ENCODE assay signal across 17 cellular contexts in genomic region chr16:23572394-23572793, GRCh38. TPM values are rescaled to one million over a fixed set of nuclear protein-coding genes. Genes with fewer than 3 reads are reported as not detected.
A peak's percentile ranks its signal among the peaks of the same experiment; 100 is the strongest.
DNase-seq lines count a peak whose midpoint lies in the region; ATAC-seq, FAIRE-seq and TF ChIP-seq lines count a peak whose summit lies in the region.
"Had no signal": no experiment of that assay in that cellular context is flagged by ENCODE, and none has a peak within 500 bp of the region (broad histone marks: within the 10 kb centered on the region; RNA-seq: fewer than 3 reads in every experiment).

No MANE protein-coding gene starts in this region.

- intact Hi-C loops in HepG2 (cut with micrococcal nuclease; ENCODE audit: unreplicated experiment) (no loop called here), right lobe of liver (cut with DNase I) (no loop called here), gastrocnemius medialis (cut with DNase I; ENCODE audit: low total_unique reads) (no loop called here)

- no peak overlapping the region for H3K9ac ChIP-seq in HepG2 (ENCODE audit: insufficient read depth, low read depth, low read length)
- H3K9ac ChIP-seq: BLaER1 treated with 17β-estradiol and CSF1 and Interleukin-3, amounts not matched to agents 10 nM and 100 nM had no signal

- H3K36me3 ChIP-seq in HepG2 (replicated peaks in 1 of 2; ENCODE audit: control insufficient read depth in 1 of 2, insufficient read depth in 2 of 2, low read length in 2 of 2) = peaks cover 48 to 81% of the 10 kb centered on the region in 2 experiments
- H3K36me3 ChIP-seq in right lobe of liver = peaks cover 0 to 54% (median 16%) of the 10 kb centered on the region in 4 donors
- peaks cover 0 to 87% of the 10 kb centered on the region in 2 donors for H3K36me3 ChIP-seq in gastrocnemius medialis

- no peaks in the 10 kb centered on the region for H3K4me1 ChIP-seq in HepG2 (ENCODE audit: insufficient read depth, low read length)
- no peaks in the 10 kb centered on the region for H3K4me1 ChIP-seq in right lobe of liver
- peaks cover 14 to 19% of the 10 kb centered on the region in 2 donors for H3K4me1 ChIP-seq in gastrocnemius medialis

- DNase-seq in HepG2 (ENCODE audit: low spot score) (no peak), right lobe of liver (no peak), glutamatergic neuron (no peak), gastrocnemius medialis (peak; percentile 23 to 88), KG1 (lab: John Stamatoyannopoulos, UW) (no peak)
- DNase-seq: 8988T; Calu3; CD8-positive, alpha-beta T cell; DMS79 treated with DMSO at 0.1 percent for 48 hours; GF-D8; GOT3; H7; HFFc6 had no signal

- no peak overlapping the region for H2AFZ ChIP-seq in HepG2 (ENCODE audit: low read length)

- H3K79me2 ChIP-seq in HepG2 (ENCODE audit: insufficient read depth, low read length) = no peaks in the 10 kb centered on the region

- H4K20me1 ChIP-seq in HepG2 (ENCODE audit: insufficient read depth, low read length) = peaks cover 5% of the 10 kb centered on the region; the same call in 1 of the 2 replicates

- CTCF ChIA-PET in HepG2 (lab: Yijun Ruan, JAX; ENCODE audit: low intra/inter-chr PET ratio, low total read pairs) = no interaction called here

- peak overlapping the region; percentile 49 for H3K4me3 Mint-ChIP-seq in glutamatergic neuron (ENCODE audit: unreplicated experiment)
- H3K4me3 Mint-ChIP-seq: CD8-positive, alpha-beta T cell; HFFc6 had no signal

- H3K4me3 ChIP-seq in HepG2 (replicated peaks in 1 of 3; ENCODE audit: insufficient read depth in 1 of 3, low read depth in 2 of 3, low read length in 3 of 3) (no peak overlapping the region), right lobe of liver (no peak overlapping the region), gastrocnemius medialis (no peak overlapping the region)
- H3K4me3 ChIP-seq: BLaER1 treated with 17β-estradiol and CSF1 and Interleukin-3, amounts not matched to agents 10 nM and 100 nM had no signal

- H3K27me3 Mint-ChIP-seq in glutamatergic neuron (ENCODE audit: unreplicated experiment) = no peaks in the 10 kb centered on the region

- TF ChIP-seq POLR2A in HepG2 (IDR thresholded peaks at IDR 0.05; ENCODE audit: insufficient read depth in 1 of 2, low read depth in 2 of 2, low read length in 2 of 2) (no peak), right lobe of liver (IDR thresholded peaks at IDR 0.05) (no peak), gastrocnemius medialis (IDR thresholded peaks at IDR 0.05) (no peak)

- in situ Hi-C loops in HepG2 (cut with HindIII; ENCODE audit: extremely low pct_ligation_motif_present, low pct_unique_long_range_greater_than_20kb) = no loop called here
- in situ Hi-C loops in gastrocnemius medialis (cut with MboI; ENCODE audit: low sequenced_read_pairs in 4 of 4) = no loop called here

- no TSS peak for BruUV-seq in HepG2 (replicated peaks; lab: Mats Ljungman, UMichigan)

- whole genome bisulfite sequencing in HepG2 (ENCODE audit: low lambda C conversion rate) = 96% methylated on average over 9 of the region's 9 CpGs
- WGBS in right lobe of liver (ENCODE audit: insufficient coverage, low coverage, low lambda C conversion rate, missing lambda C conversion rate) = 96% methylated on average over 7 of the region's 9 CpGs

- POLR2A ChIA-PET in HepG2 (lab: Yijun Ruan, JAX) = interaction anchor here (1.5 to 2.1 kb wide), 2 partner anchors 15 to 18 kb away, joined by 4 to 8 read pairs; partner anchors contain the start of genes EARS2 and UBFD1

- no peaks in the 10 kb centered on the region for H3K4me1 Mint-ChIP-seq in glutamatergic neuron (ENCODE audit: low read depth, unreplicated experiment)

- H3K4me2 ChIP-seq in HepG2 (ENCODE audit: low read depth, low read length) = no peak overlapping the region

- no peak for TF ChIP-seq EP300 in HepG2 (IDR thresholded peaks at IDR 0.05; ENCODE audit: low read depth in 2 of 2, low read length in 2 of 2)
- no peak for TF ChIP-seq EP300 in HepG2 (CRISPR knock-in tag; IDR thresholded peaks at IDR 0.05; ENCODE audit: borderline replicate concordance)

- H3K9me3 Mint-ChIP-seq in glutamatergic neuron (ENCODE audit: unreplicated experiment) = no peaks in the 10 kb centered on the region
- H3K9me3 Mint-ChIP-seq: CD8-positive, alpha-beta T cell; HFFc6 had no signal

- no peak for TF ChIP-seq RAD21 in HepG2 (CRISPR knock-in tag; IDR thresholded peaks at IDR 0.05)

- ATAC-seq in HepG2 (no peak), right lobe of liver (no peak), gastrocnemius medialis (peak; percentile 61 to 90), GM18868 (IDR thresholded peaks at IDR 0.05; ENCODE audit: unreplicated experiment) (no peak), GM21515 (IDR thresholded peaks at IDR 0.05; ENCODE audit: unreplicated experiment) (no peak)
- ATAC-seq: CD8-positive, alpha-beta T cell; HCT116 had no signal

- H3K36me3 Mint-ChIP-seq in glutamatergic neuron (ENCODE audit: unreplicated experiment) = no peaks in the 10 kb centered on the region

- H3K27ac ChIP-seq in HepG2 (ENCODE audit: extremely low read length, insufficient read depth, low read length) = no peak overlapping the region
- no peak overlapping the region for H3K27ac ChIP-seq in right lobe of liver
- peak overlapping the region; percentile 59 to 74 (median 63) for H3K27ac ChIP-seq in gastrocnemius medialis
- H3K27ac ChIP-seq: BLaER1 treated with 17β-estradiol and CSF1 and Interleukin-3, amounts not matched to agents 10 nM and 100 nM had no signal

- no peaks in the 10 kb centered on the region for H3K9me3 ChIP-seq in HepG2 (ENCODE audit: low read length)
- no peaks in the 10 kb centered on the region for H3K9me3 ChIP-seq in right lobe of liver
- no peaks in the 10 kb centered on the region for H3K9me3 ChIP-seq in gastrocnemius medialis
- H3K9me3 ChIP-seq: BLaER1 treated with 17β-estradiol and CSF1 and Interleukin-3, amounts not matched to agents 10 nM and 100 nM had no signal

- H3K27me3 ChIP-seq in HepG2 (ENCODE audit: control insufficient read depth in 1 of 2, insufficient read depth in 2 of 2, low read length in 2 of 2) (no peaks in the 10 kb centered on the region), right lobe of liver (no peaks in the 10 kb centered on the region), gastrocnemius medialis (no peaks in the 10 kb centered on the region)
- H3K27me3 ChIP-seq: BLaER1 treated with 17β-estradiol and CSF1 and Interleukin-3, amounts not matched to agents 10 nM and 100 nM had no signal

- FAIRE-seq in HepG2 (lab: Jason Lieb, UNC) = no peak

- TF ChIP-seq CTCF in HepG2 (CRISPR knock-in tag; IDR thresholded peaks at IDR 0.05) (no peak), right lobe of liver (IDR thresholded peaks at IDR 0.05) (no peak), glutamatergic neuron (IDR thresholded peaks at IDR 0.05; ENCODE audit: partially characterized antibody, unreplicated experiment) (no peak), gastrocnemius medialis (IDR thresholded peaks at IDR 0.05 in 4 of 5, conservative IDR thresholded peaks at IDR 0.05 in 1 of 5) (no peak)

- H3K27ac Mint-ChIP-seq in glutamatergic neuron (ENCODE audit: unreplicated experiment) = no peak overlapping the region
- H3K27ac Mint-ChIP-seq: CD8-positive, alpha-beta T cell; HFFc6 had no signal

RNA-seq across cellular contexts. Expression of gene UBFD1, which starts 14.9 kb away (rescaled TPM):
- total RNA-seq in HepG2 (2016; rRNA removed; fragmentation: Illumina TruSeq; extraction: Trizol) (111 and 142 TPM in 2 replicates), right lobe of liver (10 to 100 TPM; 27.6 to 50.5 (median 37.4) TPM), glutamatergic neuron (ENCODE audit: unreplicated experiment) (103 TPM), gastrocnemius medialis (100 to 1,000 TPM; 133 to 367 (median 317) TPM)
- total RNA-seq in HepG2 (2016; cell fraction: cytosol; rRNA removed; fragmentation: Illumina TruSeq; extraction: Trizol; ENCODE audit: low read depth) = 27.2 and 33.8 TPM in 2 replicates
- 112 and 143 TPM in 2 replicates for total RNA-seq in HepG2 (2016; cell fraction: insoluble cytoplasmic fraction; rRNA removed; fragmentation: Illumina TruSeq; extraction: Trizol)
- total RNA-seq in HepG2 (2016; cell fraction: membrane; rRNA removed; fragmentation: Illumina TruSeq; extraction: Trizol) = 46.0 and 47.2 TPM in 2 replicates
- 80.6 and 99.3 TPM in 2 replicates for total RNA-seq in HepG2 (2016; cell fraction: nucleus; rRNA removed; fragmentation: Illumina TruSeq; extraction: Trizol)
- polyA plus RNA-seq in HepG2 (2011; rRNA removed) = 97.6 and 100 TPM in 2 replicates
- polyA plus RNA-seq in HepG2 (2011; cell fraction: cytosol; rRNA removed) = 98.1 and 112 TPM in 2 replicates
- 129 and 137 TPM in 2 replicates for polyA plus RNA-seq in HepG2 (2011; cell fraction: nucleus; rRNA removed)
- 83.8 and 88.4 TPM in 2 replicates for polyA plus RNA-seq in HepG2 (2012)
- polyA plus RNA-seq in HepG2 (2016; cell fraction: cytosol; fragmentation: Illumina TruSeq; extraction: Trizol; ENCODE audit: low read depth) = 31.2 and 32.8 TPM in 2 replicates
- polyA plus RNA-seq in HepG2 (2016; cell fraction: insoluble cytoplasmic fraction; fragmentation: Illumina TruSeq; extraction: Trizol; ENCODE audit: low read depth) = 119 and 123 TPM in 2 replicates
- 30.0 and 32.3 TPM in 2 replicates for polyA plus RNA-seq in HepG2 (2016; cell fraction: membrane; fragmentation: Illumina TruSeq; extraction: Trizol; ENCODE audit: low read depth)
- polyA plus RNA-seq in HepG2 (2016; cell fraction: nucleus; fragmentation: Illumina TruSeq; extraction: Trizol; ENCODE audit: insufficient read depth, low read depth) = 89.9 and 95.2 TPM in 2 replicates
- polyA minus RNA-seq in HepG2 (2011; rRNA and poly(A)+ RNA removed; ENCODE audit: low replicate concordance) = 49.6 and 117 TPM in 2 replicates
- polyA minus RNA-seq in HepG2 (2011; cell fraction: cytosol; rRNA and poly(A)+ RNA removed) = 61.7 and 68.8 TPM in 2 replicates
- polyA minus RNA-seq in HepG2 (2011; cell fraction: nucleus; rRNA and poly(A)+ RNA removed) = 155 and 167 TPM in 2 replicates

RNA-seq across cellular contexts. Expression of gene EARS2, which starts 15.2 kb away (rescaled TPM):
- 80.4 and 84.2 TPM in 2 replicates for total RNA-seq in HepG2 (2016; rRNA removed; fragmentation: Illumina TruSeq; extraction: Trizol)
- 18.1 and 20.7 TPM in 2 replicates for total RNA-seq in HepG2 (2016; cell fraction: cytosol; rRNA removed; fragmentation: Illumina TruSeq; extraction: Trizol; ENCODE audit: low read depth)
- total RNA-seq in HepG2 (2016; cell fraction: insoluble cytoplasmic fraction; rRNA removed; fragmentation: Illumina TruSeq; extraction: Trizol) = 79.1 and 84.4 TPM in 2 replicates
- 44.8 and 49.7 TPM in 2 replicates for total RNA-seq in HepG2 (2016; cell fraction: membrane; rRNA removed; fragmentation: Illumina TruSeq; extraction: Trizol)
- 64.8 and 79.0 TPM in 2 replicates for total RNA-seq in HepG2 (2016; cell fraction: nucleus; rRNA removed; fragmentation: Illumina TruSeq; extraction: Trizol)
- 49.4 and 54.7 TPM in 2 replicates for polyA plus RNA-seq in HepG2 (2011; rRNA removed)
- polyA plus RNA-seq in HepG2 (2011; cell fraction: cytosol; rRNA removed) = 41.5 and 46.7 TPM in 2 replicates
- 131 and 162 TPM in 2 replicates for polyA plus RNA-seq in HepG2 (2011; cell fraction: nucleus; rRNA removed)
- polyA plus RNA-seq in HepG2 (2012) = 27.0 and 35.2 TPM in 2 replicates
- 8.2 and 10.2 TPM in 2 replicates for polyA plus RNA-seq in HepG2 (2016; cell fraction: cytosol; fragmentation: Illumina TruSeq; extraction: Trizol; ENCODE audit: low read depth)
- 69.7 and 75.5 TPM in 2 replicates for polyA plus RNA-seq in HepG2 (2016; cell fraction: insoluble cytoplasmic fraction; fragmentation: Illumina TruSeq; extraction: Trizol; ENCODE audit: low read depth)
- 20.9 and 22.2 TPM in 2 replicates for polyA plus RNA-seq in HepG2 (2016; cell fraction: membrane; fragmentation: Illumina TruSeq; extraction: Trizol; ENCODE audit: low read depth)
- 59.4 and 64.9 TPM in 2 replicates for polyA plus RNA-seq in HepG2 (2016; cell fraction: nucleus; fragmentation: Illumina TruSeq; extraction: Trizol; ENCODE audit: insufficient read depth, low read depth)
- 142 and 329 TPM in 2 replicates for polyA minus RNA-seq in HepG2 (2011; rRNA and poly(A)+ RNA removed; ENCODE audit: low replicate concordance)
- polyA minus RNA-seq in HepG2 (2011; cell fraction: cytosol; rRNA and poly(A)+ RNA removed) = 36.3 and 43.7 TPM in 2 replicates
- polyA minus RNA-seq in HepG2 (2011; cell fraction: nucleus; rRNA and poly(A)+ RNA removed) = 112 and 117 TPM in 2 replicates
- 10 to 100 TPM; 14.9 to 47.7 (median 15.9) TPM for total RNA-seq in right lobe of liver
- total RNA-seq in glutamatergic neuron (ENCODE audit: unreplicated experiment) = 8.3 TPM
- 10 to 100 TPM in 3 of 4 donors, 1 to 10 TPM in 1; 8.4 to 39.6 (median 19.3) TPM for total RNA-seq in gastrocnemius medialis

RNA-seq across cellular contexts. Expression of gene NDUFAB1, which starts 23.7 kb away (rescaled TPM):
- total RNA-seq in HepG2 (2016; rRNA removed; fragmentation: Illumina TruSeq; extraction: Trizol) (601 and 760 TPM in 2 replicates), right lobe of liver (10 to 100 TPM; 53.9 to 87.3 (median 63.9) TPM), glutamatergic neuron (ENCODE audit: unreplicated experiment) (76.0 TPM), gastrocnemius medialis (100 to 1,000 TPM; 166 to 400 (median 323) TPM)
- total RNA-seq in HepG2 (2016; cell fraction: cytosol; rRNA removed; fragmentation: Illumina TruSeq; extraction: Trizol; ENCODE audit: low read depth) = 295 and 299 TPM in 2 replicates
- total RNA-seq in HepG2 (2016; cell fraction: insoluble cytoplasmic fraction; rRNA removed; fragmentation: Illumina TruSeq; extraction: Trizol) = 602 and 798 TPM in 2 replicates
- 285 and 300 TPM in 2 replicates for total RNA-seq in HepG2 (2016; cell fraction: membrane; rRNA removed; fragmentation: Illumina TruSeq; extraction: Trizol)
- 185 and 192 TPM in 2 replicates for total RNA-seq in HepG2 (2016; cell fraction: nucleus; rRNA removed; fragmentation: Illumina TruSeq; extraction: Trizol)
- 192 and 221 TPM in 2 replicates for polyA plus RNA-seq in HepG2 (2011; rRNA removed)
- 288 and 387 TPM in 2 replicates for polyA plus RNA-seq in HepG2 (2011; cell fraction: cytosol; rRNA removed)
- polyA plus RNA-seq in HepG2 (2011; cell fraction: nucleus; rRNA removed) = 84.1 and 87.7 TPM in 2 replicates
- 224 and 262 TPM in 2 replicates for polyA plus RNA-seq in HepG2 (2012)
- polyA plus RNA-seq in HepG2 (2016; cell fraction: cytosol; fragmentation: Illumina TruSeq; extraction: Trizol; ENCODE audit: low read depth) = 233 and 257 TPM in 2 replicates
- polyA plus RNA-seq in HepG2 (2016; cell fraction: insoluble cytoplasmic fraction; fragmentation: Illumina TruSeq; extraction: Trizol; ENCODE audit: low read depth) = 608 and 670 TPM in 2 replicates
- 191 and 215 TPM in 2 replicates for polyA plus RNA-seq in HepG2 (2016; cell fraction: membrane; fragmentation: Illumina TruSeq; extraction: Trizol; ENCODE audit: low read depth)
- polyA plus RNA-seq in HepG2 (2016; cell fraction: nucleus; fragmentation: Illumina TruSeq; extraction: Trizol; ENCODE audit: insufficient read depth, low read depth) = 276 and 279 TPM in 2 replicates
- 41.0 and 74.5 TPM in 2 replicates for polyA minus RNA-seq in HepG2 (2011; rRNA and poly(A)+ RNA removed; ENCODE audit: low replicate concordance)
- polyA minus RNA-seq in HepG2 (2011; cell fraction: cytosol; rRNA and poly(A)+ RNA removed) = 75.4 and 99.6 TPM in 2 replicates
- 33.9 and 41.0 TPM in 2 replicates for polyA minus RNA-seq in HepG2 (2011; cell fraction: nucleus; rRNA and poly(A)+ RNA removed)

Comparison
In these comparisons a context has a peak if more than half of its experiments do, and no peak if none do; other contexts are left out.
1. ATAC-seq: peak in gastrocnemius medialis (2 of 2); none in HepG2 (single experiment), right lobe of liver (0 of 4), GM18868 (single experiment) and GM21515 (single experiment).
2. DNase-seq: peak in gastrocnemius medialis (2 of 2); none in HepG2 (single experiment), right lobe of liver (0 of 3), glutamatergic neuron (single experiment) and KG1 (single experiment).
3. H3K27ac ChIP-seq: peak in gastrocnemius medialis (4 of 4); none in HepG2 (single experiment) and right lobe of liver (0 of 3).